14 cellular contexts compared by ENCODE assay signal in genomic region chr11:114178656-114179055, GRCh38.
DNase-seq lines count a peak whose midpoint lies in the region; ATAC-seq, FAIRE-seq and TF ChIP-seq lines count a peak whose summit lies in the region.
"Had no signal": no experiment of that assay in that cellular context is flagged by ENCODE, and none has a peak within 500 bp of the region (broad histone marks: within the 10 kb centered on the region; RNA-seq: fewer than 3 reads in every experiment).

No MANE protein-coding gene starts in this region.

- H4K20me1 ChIP-seq in HepG2 (ENCODE audit: insufficient read depth, low read length): no peaks in the 10 kb centered on the region

- no peak for TF ChIP-seq CTCF in liver (IDR thresholded peaks at IDR 0.05; ENCODE audit: low read depth, low read length, missing input control)
- TF ChIP-seq CTCF in HepG2 (CRISPR knock-in tag; IDR thresholded peaks at IDR 0.05): no peak
- TF ChIP-seq CTCF in right atrium auricular region (IDR thresholded peaks at IDR 0.05): no peak
- TF ChIP-seq CTCF in foreskin keratinocyte (conservative IDR thresholded peaks at IDR 0.05): no peak
- no peak for TF ChIP-seq CTCF in GM13977 (IDR thresholded peaks at IDR 0.05; ENCODE audit: extremely low read depth, insufficient read depth, missing control alignments)

- TF ChIP-seq EP300 in HepG2 (IDR thresholded peaks at IDR 0.05; ENCODE audit: low read depth in 2 of 2, low read length in 2 of 2) (no peak), HepG2 (CRISPR knock-in tag; IDR thresholded peaks at IDR 0.05; ENCODE audit: borderline replicate concordance) (no peak)

- no peak for FAIRE-seq in HepG2 (lab: Jason Lieb, UNC)

- no peaks in the 10 kb centered on the region for H3K9me3 ChIP-seq in liver (ENCODE audit: control insufficient read depth in 4 of 4, low read length in 3 of 4)
- H3K9me3 ChIP-seq in HepG2 (ENCODE audit: low read length): no peaks in the 10 kb centered on the region
- no peaks in the 10 kb centered on the region for H3K9me3 ChIP-seq in right atrium auricular region
- H3K9me3 ChIP-seq in aorta (ENCODE audit: control insufficient read depth, low read length): no peaks in the 10 kb centered on the region

- H3K27me3 ChIP-seq in liver (ENCODE audit: control insufficient read depth in 4 of 4, insufficient read depth in 4 of 4, low read length in 3 of 4) (no peaks in the 10 kb centered on the region), HepG2 (ENCODE audit: control insufficient read depth in 1 of 2, insufficient read depth in 2 of 2, low read length in 2 of 2) (peaks cover 2 to 4% of the 10 kb centered on the region in 2 experiments; a peak in 2 of 5 replicates), right atrium auricular region (no peaks in the 10 kb centered on the region), rectal smooth muscle tissue (ENCODE audit: control insufficient read depth, insufficient read depth, low read length) (no peaks in the 10 kb centered on the region), aorta (ENCODE audit: control insufficient read depth in 1 of 2, insufficient read depth in 2 of 2, low read length in 1 of 2) (no peaks in the 10 kb centered on the region), foreskin keratinocyte (peaks cover 80% of the 10 kb centered on the region)

- DNase-seq in HepG2 (ENCODE audit: low spot score) (no peak), right atrium auricular region (ENCODE audit: low spot score) (no peak), aorta (peak in 1 of 2 donors; percentile 19), foreskin keratinocyte (no peak), GM13977 (ENCODE audit: low spot score) (no peak)
- DNase-seq: activated CD8-positive, alpha-beta memory T cell treated with anti-CD3 and anti-CD28 coated beads, Interleukin-2, amount 10 ng/mL, durations not matched to agents 7 days and 5 days; IMR-90; islet precursor cell; NCI-H2081 treated with DMSO at 0.1 percent for 48 hours; T-helper 9 cell had no signal

- in situ Hi-C loops in HepG2 (cut with HindIII; ENCODE audit: extremely low pct_ligation_motif_present, low pct_unique_long_range_greater_than_20kb): no loop called here
- in situ Hi-C loops in GM13977 (cut with MboI; ENCODE audit: low pct_unique_long_range_greater_than_20kb, low sequenced_read_pairs, unreplicated experiment): no loop called here

- no peak overlapping the region for H2AFZ ChIP-seq in HepG2 (ENCODE audit: low read length)
- H2AFZ ChIP-seq: GM23338 had no signal

- ATAC-seq in HepG2: no peak
- no peak for ATAC-seq in aorta (ENCODE audit: low FRiP score)
- ATAC-seq in foreskin keratinocyte: no peak
- no peak for ATAC-seq in HG02840 (IDR thresholded peaks at IDR 0.05; ENCODE audit: low FRiP score, unreplicated experiment)
- ATAC-seq: activated CD8-positive, alpha-beta memory T cell treated with anti-CD3 and anti-CD28 coated beads, Interleukin-2, amount 10 ng/mL, durations not matched to agents 7 days and 5 days; GM23338 had no signal

- no peak for TF ChIP-seq POLR2A in HepG2 (IDR thresholded peaks at IDR 0.05; ENCODE audit: insufficient read depth in 1 of 2, low read depth in 2 of 2, low read length in 2 of 2)

- intact Hi-C loops in HepG2 (cut with micrococcal nuclease; ENCODE audit: unreplicated experiment) (no loop called here), aorta (cut with DNase I) (loop anchor here (2.0 to 5.0 kb wide), 4 partner anchors 46 to 142 kb away; no protein-coding TSS in a partner anchor)

- 52% methylated on average over 1 of the region's 1 CpG for WGBS in liver
- WGBS in HepG2 (ENCODE audit: low lambda C conversion rate): 17% methylated on average over 1 of the region's 1 CpG
- 43 to 57% methylated on average over 1 of the region's 1 CpG for WGBS in aorta, 2 donors

- no TSS peak for BruUV-seq in HepG2 (replicated peaks; lab: Mats Ljungman, UMichigan)

- peak overlapping the region; percentile 50 to 75 for H3K27ac ChIP-seq in liver (ENCODE audit: low read depth in 1 of 2, low read length in 2 of 2)
- no peak overlapping the region for H3K27ac ChIP-seq in HepG2 (ENCODE audit: extremely low read length, insufficient read depth, low read length)
- peak overlapping the region; percentile 99 for H3K27ac ChIP-seq in right atrium auricular region
- peak overlapping the region; percentile 99 for H3K27ac ChIP-seq in rectal smooth muscle tissue (ENCODE audit: low read depth, low read length)
- peak overlapping the region; percentile 97 to 99 for H3K27ac ChIP-seq in aorta (ENCODE audit: low read depth in 1 of 2, low read length in 2 of 2)
- H3K27ac ChIP-seq in foreskin keratinocyte: no peak overlapping the region

- H3K9ac ChIP-seq in liver (ENCODE audit: low read depth in 1 of 2, low read length in 2 of 2) (peak overlapping the region in 1 of 2 donors; percentile 56), HepG2 (ENCODE audit: insufficient read depth, low read depth, low read length) (no peak overlapping the region), rectal smooth muscle tissue (ENCODE audit: low read length) (peak overlapping the region; percentile 49)

- H3K4me3 ChIP-seq in liver (ENCODE audit: low read depth in 1 of 3, low read length in 3 of 3): no peak overlapping the region
- H3K4me3 ChIP-seq in HepG2 (replicated peaks in 1 of 3; ENCODE audit: insufficient read depth in 1 of 3, low read depth in 2 of 3, low read length in 3 of 3): no peak overlapping the region
- H3K4me3 ChIP-seq in right atrium auricular region: no peak overlapping the region
- peak overlapping the region; percentile 14 for H3K4me3 ChIP-seq in rectal smooth muscle tissue (ENCODE audit: low read length)
- no peak overlapping the region for H3K4me3 ChIP-seq in aorta (ENCODE audit: low read length in 2 of 2)
- H3K4me3 ChIP-seq: GM23338 had no signal

- no peaks in the 10 kb centered on the region for H3K79me2 ChIP-seq in HepG2 (ENCODE audit: insufficient read depth, low read length)

- TF ChIP-seq RAD21 in liver (IDR thresholded peaks at IDR 0.05) (no peak), HepG2 (CRISPR knock-in tag; IDR thresholded peaks at IDR 0.05) (no peak)

- peaks cover 35 to 96% (median 78%) of the 10 kb centered on the region in 4 donors for H3K4me1 ChIP-seq in liver (ENCODE audit: control insufficient read depth in 4 of 4, insufficient read depth in 4 of 4, low read length in 3 of 4)
- H3K4me1 ChIP-seq in HepG2 (ENCODE audit: insufficient read depth, low read length): no peaks in the 10 kb centered on the region
- peaks cover 0 to 97% of the 10 kb centered on the region in 2 donors for H3K4me1 ChIP-seq in right atrium auricular region
- H3K4me1 ChIP-seq in rectal smooth muscle tissue (ENCODE audit: control insufficient read depth, insufficient read depth, low read length): peaks cover 53% of the 10 kb centered on the region
- peaks cover 10 to 13% of the 10 kb centered on the region in 2 donors for H3K4me1 ChIP-seq in aorta (ENCODE audit: control insufficient read depth in 1 of 2, insufficient read depth in 2 of 2, low read length in 2 of 2)
- H3K4me1 ChIP-seq in foreskin keratinocyte: no peaks in the 10 kb centered on the region

- no peak overlapping the region for H3K4me2 ChIP-seq in HepG2 (ENCODE audit: low read depth, low read length)
- H3K4me2 ChIP-seq: GM23338 had no signal

- H3K36me3 ChIP-seq in liver (ENCODE audit: control insufficient read depth in 4 of 4, insufficient read depth in 3 of 4, low read depth in 1 of 4, low read length in 3 of 4) (no peaks in the 10 kb centered on the region), HepG2 (replicated peaks in 1 of 2; ENCODE audit: control insufficient read depth in 1 of 2, insufficient read depth in 2 of 2, low read length in 2 of 2) (no peaks in the 10 kb centered on the region), right atrium auricular region (peaks cover 7% of the 10 kb centered on the region), rectal smooth muscle tissue (ENCODE audit: control insufficient read depth, insufficient read depth, low read length) (no peaks in the 10 kb centered on the region), aorta (ENCODE audit: control insufficient read depth in 1 of 2, insufficient read depth in 2 of 2, low read length in 1 of 2) (no peaks in the 10 kb centered on the region)

- CTCF ChIA-PET in HepG2 (lab: Yijun Ruan, JAX; ENCODE audit: low intra/inter-chr PET ratio, low total read pairs): no interaction called here

- POLR2A ChIA-PET in HepG2 (lab: Yijun Ruan, JAX): no interaction called here

TF ChIP-seq in liver, 16 proteins besides CTCF, POLR2A, EP300 and RAD21 (continues in another document):
- TF ChIP-seq GABPA (IDR thresholded peaks at IDR 0.05 in 1 of 2, conservative IDR thresholded peaks at IDR 0.05 in 1 of 2): no peak
- no peak for TF ChIP-seq MAX (IDR thresholded peaks at IDR 0.05)

TF ChIP-seq in HepG2, 621 proteins besides CTCF, POLR2A, EP300 and RAD21:
- TF ChIP-seq RXRB (CRISPR knock-in tag; IDR thresholded peaks at IDR 0.05; ENCODE audit: borderline replicate concordance): no peak
- TF ChIP-seq ZNF605 (CRISPR knock-in tag; IDR thresholded peaks at IDR 0.05): no peak
- TF ChIP-seq ZBTB21 (CRISPR knock-in tag; IDR thresholded peaks at IDR 0.05): no peak
- no peak for TF ChIP-seq KLF6 (CRISPR knock-in tag; IDR thresholded peaks at IDR 0.05)

Comparison
In these comparisons a context has a peak if more than half of its experiments do, and no peak if none do; other contexts are left out.
1. H3K27ac ChIP-seq: peak in liver (2 of 2), right atrium auricular region (2 of 2), rectal smooth muscle tissue (single experiment) and aorta (2 of 2); none in HepG2 (single experiment) and foreskin keratinocyte (single experiment).